In genomic region chr11:31248768-31249167, GRCh38 we compare ENCODE assay signal across 38 cellular contexts.
"Had no signal": no experiment of that assay in that cellular context is flagged by ENCODE, and none has a peak within 500 bp of the region (broad histone marks: within the 10 kb centered on the region; RNA-seq: fewer than 3 reads in every experiment).

No MANE protein-coding gene starts in this region.

- H3K36me3 ChIP-seq: adrenal gland, ascending aorta, brain microvascular endothelial cell, breast epithelium, cardiac muscle cell had no signal

- H3K27me3 Mint-ChIP-seq: activated naive CD4-positive, alpha-beta T cell treated with anti-CD3 and anti-CD28 coated beads, Interleukin-2, amount 10 ng/mL, durations not matched to agents 7 days and 5 days; activated naive CD8-positive, alpha-beta T cell treated with anti-CD3 and anti-CD28 coated beads, Interleukin-2, amount 10 ng/mL, durations not matched to agents 7 days and 5 days had no signal

- H3K27me3 ChIP-seq: adrenal gland, ascending aorta, body of pancreas, brain microvascular endothelial cell, breast epithelium, cardiac muscle cell had no signal

- H3K27ac Mint-ChIP-seq: activated naive CD4-positive, alpha-beta T cell treated with anti-CD3 and anti-CD28 coated beads for 36 hours; activated naive CD4-positive, alpha-beta T cell treated with anti-CD3 and anti-CD28 coated beads, Interleukin-2, amount 10 ng/mL, durations not matched to agents 7 days and 5 days; activated naive CD4-positive, alpha-beta T cell treated with anti-CD3 and anti-CD28 coated beads, Interleukin-2, amount 50 U/mL, for 24 hours; activated naive CD4-positive, alpha-beta T cell treated with anti-CD3 and anti-CD28 coated beads, Interleukin-2, amount 50 U/mL, for 72 hours; activated naive CD8-positive, alpha-beta T cell; activated naive CD8-positive, alpha-beta T cell treated with anti-CD3 and anti-CD28 coated beads for 36 hours; activated naive CD8-positive, alpha-beta T cell treated with anti-CD3 and anti-CD28 coated beads, Interleukin-2, amount 10 ng/mL, durations not matched to agents 7 days and 5 days; activated naive CD8-positive, alpha-beta T cell treated with anti-CD3 and anti-CD28 coated beads, Interleukin-2, amount 50 U/mL, for 24 hours; activated T-cell treated with anti-CD3 and anti-CD28 coated beads, Interleukin-2, amount 50 U/mL, for 24 hours; activated T-cell treated with anti-CD3 and anti-CD28 coated beads, Interleukin-2, amount 50 U/mL, for 72 hours; activated T-helper 1 cell treated with anti-CD3 and anti-CD28 coated beads, Interleukin-12 subunit alpha, Interleukin-12 subunit beta, Interleukin-2, Interleukin-4 antibody, amounts not matched to agents 30 ng/mL and 10 ng/mL and 1 ng/mL, durations not matched to agents 14 hours and 24 hours and 36 hours; activated T-helper 17 cell treated with anti-CD3 and anti-CD28 coated beads, Interleukin-2, amount 50 U/mL, for 72 hours; activated T-helper 2 cell treated with anti-CD3 and anti-CD28 coated beads, Interferon-gamma antibody, Interleukin-2, Interleukin-4, amounts not matched to agents 10 μg/mL and 5 μg/mL and 100 μg/mL, durations not matched to agents 14 hours and 24 hours and 36 hours; brain had no signal

- H3K9me3 ChIP-seq: adrenal gland, ascending aorta, body of pancreas, breast epithelium had no signal

- ATAC-seq: activated naive CD4-positive, alpha-beta T cell treated with anti-CD3 and anti-CD28 coated beads, Interleukin-2, amount 50 U/mL, for 72 hours; activated naive CD8-positive, alpha-beta T cell treated with anti-CD3 and anti-CD28 coated beads, Interleukin-2, amount 50 U/mL, for 24 hours; activated T-cell treated with anti-CD3 and anti-CD28 coated beads, Interleukin-2, amount 50 U/mL, for 4 hours; activated T-cell treated with anti-CD3 and anti-CD28 coated beads, Interleukin-2, amount 50 U/mL, for 72 hours; activated T-helper 17 cell treated with anti-CD3 and anti-CD28 coated beads, Interleukin-2, amount 50 U/mL, for 72 hours; body of pancreas had no signal

- H3K27ac ChIP-seq: adrenal gland, ascending aorta, body of pancreas, brain microvascular endothelial cell, breast epithelium, cardiac muscle cell had no signal

- H3K4me3 Mint-ChIP-seq: activated naive CD4-positive, alpha-beta T cell treated with anti-CD3 and anti-CD28 coated beads for 36 hours; activated naive CD4-positive, alpha-beta T cell treated with anti-CD3 and anti-CD28 coated beads, Interleukin-2, amount 10 ng/mL, durations not matched to agents 7 days and 5 days; activated naive CD4-positive, alpha-beta T cell treated with anti-CD3 and anti-CD28 coated beads, Interleukin-2, amount 50 U/mL, for 24 hours; activated naive CD8-positive, alpha-beta T cell; activated naive CD8-positive, alpha-beta T cell treated with anti-CD3 and anti-CD28 coated beads for 36 hours; activated naive CD8-positive, alpha-beta T cell treated with anti-CD3 and anti-CD28 coated beads, Interleukin-2, amount 10 ng/mL, durations not matched to agents 7 days and 5 days; activated naive CD8-positive, alpha-beta T cell treated with anti-CD3 and anti-CD28 coated beads, Interleukin-2, amount 50 U/mL, for 24 hours; activated T-cell treated with anti-CD3 and anti-CD28 coated beads, Interleukin-2, amount 50 U/mL, for 24 hours; activated T-cell treated with anti-CD3 and anti-CD28 coated beads, Interleukin-2, amount 50 U/mL, for 4 hours; activated T-cell treated with anti-CD3 and anti-CD28 coated beads, Interleukin-2, amount 50 U/mL, for 72 hours; activated T-helper 1 cell treated with anti-CD3 and anti-CD28 coated beads, Interleukin-12 subunit alpha, Interleukin-12 subunit beta, Interleukin-2, Interleukin-4 antibody, amounts not matched to agents 30 ng/mL and 10 ng/mL and 1 ng/mL, durations not matched to agents 14 hours and 24 hours and 36 hours; activated T-helper 17 cell treated with anti-CD3 and anti-CD28 coated beads, Interleukin-2, amount 50 U/mL, for 72 hours; brain; central memory CD8-positive, alpha-beta T cell had no signal

- H3K4me3 ChIP-seq: adrenal gland, ascending aorta, body of pancreas, breast epithelium, cardiac muscle cell had no signal

- H3K4me1 Mint-ChIP-seq: activated naive CD4-positive, alpha-beta T cell treated with anti-CD3 and anti-CD28 coated beads, Interleukin-2, amount 10 ng/mL, durations not matched to agents 7 days and 5 days; activated naive CD4-positive, alpha-beta T cell treated with anti-CD3 and anti-CD28 coated beads, Interleukin-2, amount 50 U/mL, for 24 hours; activated naive CD8-positive, alpha-beta T cell treated with anti-CD3 and anti-CD28 coated beads for 36 hours; activated naive CD8-positive, alpha-beta T cell treated with anti-CD3 and anti-CD28 coated beads, Interleukin-2, amount 10 ng/mL, durations not matched to agents 7 days and 5 days; activated naive CD8-positive, alpha-beta T cell treated with anti-CD3 and anti-CD28 coated beads, Interleukin-2, amount 50 U/mL, for 24 hours; activated T-helper 17 cell treated with anti-CD3 and anti-CD28 coated beads, Interleukin-2, amount 50 U/mL, for 72 hours; central memory CD8-positive, alpha-beta T cell had no signal

- H3K36me3 Mint-ChIP-seq: activated naive CD4-positive, alpha-beta T cell treated with anti-CD3 and anti-CD28 coated beads, Interleukin-2, amount 10 ng/mL, durations not matched to agents 7 days and 5 days; activated naive CD4-positive, alpha-beta T cell treated with anti-CD3 and anti-CD28 coated beads, Interleukin-2, amount 50 U/mL, for 24 hours; activated naive CD4-positive, alpha-beta T cell treated with anti-CD3 and anti-CD28 coated beads, Interleukin-2, amount 50 U/mL, for 72 hours; activated naive CD8-positive, alpha-beta T cell; activated naive CD8-positive, alpha-beta T cell treated with anti-CD3 and anti-CD28 coated beads for 36 hours; activated naive CD8-positive, alpha-beta T cell treated with anti-CD3 and anti-CD28 coated beads, Interleukin-2, amount 10 ng/mL, durations not matched to agents 7 days and 5 days; brain had no signal

- DNase-seq: activated effector memory CD4-positive, alpha-beta T cell treated with anti-CD3 and anti-CD28 coated beads, Interleukin-2, amount 50 U/mL, for 16 hours; activated effector memory CD4-positive, alpha-beta T cell treated with Interleukin-2 at 50 U/mL for 16 hours; activated gamma-delta T cell; activated gamma-delta T cell treated with Interleukin-2 at 50 U/mL for 16 hours; activated naive CD4-positive, alpha-beta T cell; activated naive CD4-positive, alpha-beta T cell treated with anti-CD3 and anti-CD28 coated beads for 36 hours; activated naive CD4-positive, alpha-beta T cell treated with anti-CD3 and anti-CD28 coated beads, Interleukin-2, amount 10 ng/mL, durations not matched to agents 7 days and 5 days; activated naive CD4-positive, alpha-beta T cell treated with anti-CD3 and anti-CD28 coated beads, Interleukin-2, amount 50 U/mL, for 16 hours; activated naive CD4-positive, alpha-beta T cell treated with Interleukin-2 at 50 U/mL for 16 hours; activated naive CD8-positive, alpha-beta T cell treated with anti-CD3 and anti-CD28 coated beads for 36 hours; activated naive CD8-positive, alpha-beta T cell treated with anti-CD3 and anti-CD28 coated beads, Interleukin-2, amount 10 ng/mL, durations not matched to agents 7 days and 5 days; activated naive CD8-positive, alpha-beta T cell treated with anti-CD3 and anti-CD28 coated beads, Interleukin-2, amount 50 U/mL, for 24 hours; activated T-cell treated with anti-CD3 and anti-CD28 coated beads, Interleukin-2, amount 50 U/mL, for 1 hour; activated T-cell treated with anti-CD3 and anti-CD28 coated beads, Interleukin-2, amount 50 U/mL, for 24 hours; activated T-cell treated with anti-CD3 and anti-CD28 coated beads, Interleukin-2, amount 50 U/mL, for 4 hours; activated T-cell treated with anti-CD3 and anti-CD28 coated beads, Interleukin-2, amount 50 U/mL, for 48 hours; activated T-cell treated with anti-CD3 and anti-CD28 coated beads, Interleukin-2, amount 50 U/mL, for 72 hours; adrenal gland; amniotic stem cell; amygdala; anterior cingulate cortex; aorta; body of pancreas; brain microvascular endothelial cell; caudate nucleus; central memory CD4-positive, alpha-beta T cell; cerebellar nuclear complex had no signal

- H3K4me1 ChIP-seq: adrenal gland, ascending aorta, body of pancreas, breast epithelium had no signal

- H3K9me3 Mint-ChIP-seq: activated naive CD4-positive, alpha-beta T cell treated with anti-CD3 and anti-CD28 coated beads for 36 hours; activated naive CD4-positive, alpha-beta T cell treated with anti-CD3 and anti-CD28 coated beads, Interleukin-2, amount 10 ng/mL, durations not matched to agents 7 days and 5 days; activated naive CD4-positive, alpha-beta T cell treated with anti-CD3 and anti-CD28 coated beads, Interleukin-2, amount 50 U/mL, for 24 hours; activated naive CD4-positive, alpha-beta T cell treated with anti-CD3 and anti-CD28 coated beads, Interleukin-2, amount 50 U/mL, for 72 hours; activated naive CD8-positive, alpha-beta T cell treated with anti-CD3 and anti-CD28 coated beads for 36 hours; activated naive CD8-positive, alpha-beta T cell treated with anti-CD3 and anti-CD28 coated beads, Interleukin-2, amount 10 ng/mL, durations not matched to agents 7 days and 5 days; activated naive CD8-positive, alpha-beta T cell treated with anti-CD3 and anti-CD28 coated beads, Interleukin-2, amount 50 U/mL, for 24 hours; activated T-cell treated with anti-CD3 and anti-CD28 coated beads, Interleukin-2, amount 50 U/mL, for 24 hours; activated T-cell treated with anti-CD3 and anti-CD28 coated beads, Interleukin-2, amount 50 U/mL, for 4 hours; activated T-cell treated with anti-CD3 and anti-CD28 coated beads, Interleukin-2, amount 50 U/mL, for 72 hours; activated T-helper 1 cell treated with anti-CD3 and anti-CD28 coated beads, Interleukin-12 subunit alpha, Interleukin-12 subunit beta, Interleukin-2, Interleukin-4 antibody, amounts not matched to agents 30 ng/mL and 10 ng/mL and 1 ng/mL, durations not matched to agents 14 hours and 24 hours and 36 hours; activated T-helper 17 cell treated with anti-CD3 and anti-CD28 coated beads, Interleukin-2, amount 50 U/mL, for 72 hours; activated T-helper 2 cell treated with anti-CD3 and anti-CD28 coated beads, Interferon-gamma antibody, Interleukin-2, Interleukin-4, amounts not matched to agents 10 μg/mL and 5 μg/mL and 100 μg/mL, durations not matched to agents 14 hours and 24 hours and 36 hours; brain; central memory CD8-positive, alpha-beta T cell had no signal
